In the genomic region with DNA sequence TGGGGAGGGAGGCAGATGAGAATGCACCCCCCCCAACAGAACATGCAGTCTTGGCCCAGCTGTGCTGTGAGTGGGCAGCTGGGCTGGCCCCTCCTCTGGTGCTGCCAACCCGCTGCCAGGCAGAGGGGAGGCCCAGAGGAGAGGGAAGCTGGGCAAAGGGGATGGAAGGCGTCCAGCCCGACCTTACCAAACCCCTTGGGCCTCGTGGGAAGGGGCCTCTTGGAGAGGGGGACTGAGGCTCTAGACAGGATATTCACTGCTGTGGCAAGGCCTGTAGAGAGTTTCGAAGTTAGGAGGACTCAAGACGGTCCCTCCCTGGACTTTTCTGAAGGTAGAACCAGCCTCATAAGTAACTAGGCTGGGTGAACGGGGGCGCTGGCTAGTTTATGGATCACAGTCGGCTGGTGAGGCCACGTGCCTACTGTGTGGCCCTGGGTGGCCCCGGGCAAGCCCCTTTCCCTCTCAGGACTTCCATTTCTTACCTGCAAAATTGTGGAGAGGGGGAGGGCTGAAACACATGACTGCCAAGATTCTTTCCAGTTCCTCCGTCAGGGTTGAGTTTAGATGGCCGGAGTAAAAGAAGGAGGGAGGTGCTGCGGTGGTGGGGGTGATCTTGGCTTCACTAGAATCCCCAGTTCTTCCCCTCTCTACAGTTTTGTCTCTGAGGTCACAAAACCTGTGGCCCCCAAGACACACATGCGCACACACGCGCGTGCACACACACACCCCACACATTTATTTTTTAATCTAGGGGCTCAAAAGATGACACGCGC, we compare ENCODE assay signal across 8 cellular contexts. TPM values are rescaled to one million over a fixed set of nuclear protein-coding genes. Genes with fewer than 3 reads are reported as not detected.
DNase-seq lines count a peak whose midpoint lies in the region; TF ChIP-seq lines count a peak whose summit lies in the region.

No MANE protein-coding gene starts in this region.

- intact Hi-C loops in uterus (cut with DNase I; ENCODE audit: low total_unique reads): no loop called here

- peak overlapping the region; percentile 67 for H3K14ac ChIP-seq in neuronal stem cell (ENCODE audit: low read length)

- H2BK15ac ChIP-seq in neuronal stem cell (ENCODE audit: low read length): peak overlapping the region; percentile 90

- TF ChIP-seq POLR2A in uterus (IDR thresholded peaks at IDR 0.05): peak; percentile 32 to 33

- no peak overlapping the region for H4K91ac ChIP-seq in neuronal stem cell (ENCODE audit: low read depth, low read length, poor library complexity)

- H3K27ac ChIP-seq in neuronal stem cell (replicated peaks; ENCODE audit: low read length): no peak overlapping the region
- H3K27ac ChIP-seq in uterus: peak overlapping the region; percentile 89 to 91

- H3K9me3 ChIP-seq in neuronal stem cell (replicated peaks in 1 of 2; ENCODE audit: control insufficient read depth in 2 of 2, insufficient read depth in 1 of 2, low read depth in 1 of 2, low read length in 2 of 2) (no peaks in the 10 kb centered on the region), uterus (no peaks in the 10 kb centered on the region)

- H3K79me1 ChIP-seq in neuronal stem cell (ENCODE audit: low read depth, low read length): peaks cover 2% of the 10 kb centered on the region

- peak overlapping the region; percentile 76 for H3K23ac ChIP-seq in neuronal stem cell (ENCODE audit: low read depth, low read length, poor library complexity)

- H2BK12ac ChIP-seq in neuronal stem cell (ENCODE audit: low read length): no peak overlapping the region

- peak in 70 of 76 experiments; percentile 29 to 89 (median 64) for DNase-seq in HUDEP-2 (lab: John Stamatoyannopoulos, UW; ENCODE audit: unreplicated experiment in 76 of 76)
- DNase-seq in activated T-cell treated with anti-CD3 and anti-CD28 coated beads for 48 hours (ENCODE audit: low read depth): peak; percentile 40
- no peak for DNase-seq in fibroblast of pulmonary artery (ENCODE audit: low read depth)
- DNase-seq in neuronal stem cell (ENCODE audit: low spot score): no peak
- peak; percentile 53 to 56 for DNase-seq in uterus
- no peak for DNase-seq in NCI-H2171 (lab: John Stamatoyannopoulos, UW)
- DNase-seq in NCI-H146 (lab: John Stamatoyannopoulos, UW): no peak

- H3K27me3 ChIP-seq in neuronal stem cell (ENCODE audit: control insufficient read depth in 3 of 3, insufficient read depth in 3 of 3, low read depth in 1 of 3, low read length in 3 of 3): peaks cover 7 to 39% (median 38%) of the 10 kb centered on the region in 3 experiments
- no peaks in the 10 kb centered on the region for H3K27me3 ChIP-seq in uterus

- no CpG with 5 or more reads among the region's 20 CpGs for WGBS in neuronal stem cell (ENCODE audit: extremely low coverage in 2 of 2, insufficient read length in 2 of 2, insufficient replicate concordance in 1 of 2), 2 donors

- H2AFZ ChIP-seq in neuronal stem cell (ENCODE audit: low read length): peak overlapping the region; percentile 78

- TF ChIP-seq CTCF in fibroblast of pulmonary artery (IDR thresholded peaks at IDR 0.05; ENCODE audit: low read length, missing control alignments) (no peak), uterus (IDR thresholded peaks at IDR 0.05) (no peak)

- no peaks in the 10 kb centered on the region for H3K36me3 ChIP-seq in neuronal stem cell (replicated peaks in 1 of 2; ENCODE audit: control insufficient read depth in 2 of 2, insufficient read depth in 2 of 2, low read length in 2 of 2)
- H3K36me3 ChIP-seq in uterus: no peaks in the 10 kb centered on the region

- peak overlapping the region; percentile 39 for H3K18ac ChIP-seq in neuronal stem cell (ENCODE audit: low read length)

- H3K4ac ChIP-seq in neuronal stem cell (ENCODE audit: low read length): no peak overlapping the region

- H3K9ac ChIP-seq in neuronal stem cell (ENCODE audit: low read depth, low read length, poor library complexity): no peak overlapping the region

- H2BK120ac ChIP-seq in neuronal stem cell (ENCODE audit: low read depth, low read length): peak overlapping the region; percentile 22

- H3K4me3 ChIP-seq in GM08714 (ENCODE audit: low read length) (peak overlapping the region; percentile 65; the same call in 1 of the 2 replicates), fibroblast of pulmonary artery (replicated peaks; ENCODE audit: low read depth, low read length) (peak overlapping the region; percentile 52), neuronal stem cell (ENCODE audit: low read length in 2 of 2) (peak overlapping the region in 1 of 2 donors; percentile 79), uterus (peak overlapping the region; percentile 52 to 73)

- H3K4me1 ChIP-seq in neuronal stem cell (ENCODE audit: control insufficient read depth in 2 of 2, insufficient read depth in 1 of 2, low read depth in 1 of 2, low read length in 2 of 2) (peaks cover 4 to 19% of the 10 kb centered on the region in 2 donors), uterus (peaks cover 6 to 7% of the 10 kb centered on the region in 2 donors)

- H3K4me2 ChIP-seq in neuronal stem cell (ENCODE audit: insufficient read depth, low read length, poor library complexity, severe bottlenecking): peak overlapping the region; percentile 83

- H4K8ac ChIP-seq in neuronal stem cell (ENCODE audit: low read depth, low read length): no peak overlapping the region

- peak overlapping the region; percentile 16 for H2AK5ac ChIP-seq in neuronal stem cell (ENCODE audit: low read depth, low read length)

- no peak overlapping the region for H2BK5ac ChIP-seq in neuronal stem cell (ENCODE audit: low read length)

RNA-seq across cellular contexts. Expression of a gene that starts 0.8 kb away (rescaled TPM):
- 1.8 TPM for polyA plus RNA-seq in neuronal stem cell (2013, experiment 1 of 2)
- polyA plus RNA-seq in neuronal stem cell (2013, experiment 2 of 2): 1.7 TPM
- total RNA-seq in uterus: 10 to 100 TPM; 30.7 to 69.2 (median 33.9) TPM

RNA-seq across cellular contexts. Expression of a gene that starts 11.3 kb away (rescaled TPM):
- 38.6 TPM for polyA plus RNA-seq in neuronal stem cell (2013, experiment 1 of 2)
- polyA plus RNA-seq in neuronal stem cell (2013, experiment 2 of 2): 40.6 TPM
- total RNA-seq in uterus: 100 to 1,000 TPM in 3 of 4 donors, 10 to 100 TPM in 1; 72.1 to 187 (median 144) TPM

Comparison
In these comparisons a context has a peak if more than half of its experiments do, and no peak if none do; other contexts are left out.
1. DNase-seq: peak in HUDEP-2 (70 of 76), activated T-cell treated with anti-CD3 and anti-CD28 coated beads for 48 hours (single experiment) and uterus (2 of 2); none in fibroblast of pulmonary artery (single experiment), neuronal stem cell (single experiment), NCI-H2171 (single experiment) and NCI-H146 (single experiment).